23 cellular contexts compared by ENCODE assay signal in the genomic region with DNA sequence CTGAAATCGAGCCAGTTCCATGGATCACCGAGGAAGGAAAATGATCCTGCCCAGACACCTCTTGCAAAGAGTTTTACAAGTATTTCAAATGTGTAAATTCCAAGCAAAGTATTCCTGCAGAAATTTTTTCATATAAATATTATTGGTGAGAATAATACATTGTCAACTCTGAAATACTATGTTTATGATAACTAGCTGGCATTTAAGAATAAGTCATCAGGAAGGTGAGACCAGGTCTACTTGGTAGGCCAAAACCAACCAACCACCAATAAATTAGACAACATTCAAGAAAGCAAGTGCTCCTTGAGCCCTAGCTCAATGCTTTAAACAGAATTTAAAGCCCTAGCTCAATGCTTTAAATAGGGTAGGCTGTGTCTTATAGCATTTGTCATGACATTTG.
"Had no signal": no experiment of that assay in that cellular context is flagged by ENCODE, and none has a peak within 500 bp of the region (broad histone marks: within the 10 kb centered on the region; RNA-seq: fewer than 3 reads in every experiment).

No MANE protein-coding gene starts in this region.

- H3K4me3 ChIP-seq: suprapubic skin, testis, thoracic aorta, thyroid gland, tibial artery, tibial nerve, upper lobe of left lung, upper lobe of right lung, uterus, vagina had no signal

- H3K9me3 ChIP-seq: suprapubic skin, testis, thoracic aorta, thyroid gland, tibial artery, tibial nerve, upper lobe of left lung, upper lobe of right lung, uterus, vagina had no signal

- H3K36me3 ChIP-seq: suprapubic skin, thoracic aorta, thyroid gland, tibial artery, upper lobe of left lung, upper lobe of right lung, uterus, vagina had no signal

- DNase-seq: stimulated activated CD4-positive, alpha-beta T cell treated with anti-CD3 and anti-CD28 coated beads, Interleukin-2, amount 100 ng/mL, for 24 hours; stimulated activated CD4-positive, alpha-beta T cell treated with anti-CD3 and anti-CD28 coated beads, Interleukin-2, amount 100 ng/mL, for 48 hours; stimulated activated CD4-positive, alpha-beta T cell treated with anti-CD3 and anti-CD28 coated beads, Interleukin-4, amount 100 ng/mL, for 1 hour; stimulated activated CD4-positive, alpha-beta T cell treated with anti-CD3 and anti-CD28 coated beads, Interleukin-4, amount 100 ng/mL, for 24 hours; stimulated activated CD4-positive, alpha-beta T cell treated with anti-CD3 and anti-CD28 coated beads, Interleukin-4, amount 100 ng/mL, for 4 hours; stimulated activated CD8-positive, alpha-beta memory T cell treated with anti-CD3 and anti-CD28 coated beads, Interleukin-4, amount 100 ng/mL, for 48 hours; stimulated activated naive B cell treated with anti-CD40 and anti-IgM and Interleukin-4, amounts not matched to agents 10 μg/mL and 1 μg/mL and 100 μg/mL, for 72 hours; stimulated activated naive CD4-positive, alpha-beta T cell; stimulated activated naive CD4-positive, alpha-beta T cell treated with Interleukin-2 at 50 U/mL for 16 hours; stimulated activated naive CD8-positive, alpha-beta T cell treated with anti-CD3 and anti-CD28 coated beads, Interleukin-15, amount 100 ng/mL, for 72 hours; stimulated activated naive CD8-positive, alpha-beta T cell treated with anti-CD3 and anti-CD28 coated beads, Interleukin-15, Interleukin-2, amounts not matched to agents 100 U/mL and 50 U/mL, for 24 hours; substantia nigra; testis; thyroid gland; tibial artery; trophoblast cell; upper lobe of left lung; upper lobe of right lung; uterus had no signal

- H3K27me3 ChIP-seq: suprapubic skin, testis, thyroid gland, tibial artery, tibial nerve, upper lobe of left lung, upper lobe of right lung, uterus, vagina had no signal

- H3K27ac ChIP-seq: suprapubic skin, testis, thoracic aorta, thyroid gland, tibial artery, tibial nerve, upper lobe of left lung, upper lobe of right lung, uterus, vagina had no signal

- H3K4me1 ChIP-seq: suprapubic skin, testis, thyroid gland, tibial artery, upper lobe of right lung, uterus, vagina had no signal
